ENCODE assay signal across 9 cellular contexts in genomic region chr20:62815066-62815991, GRCh38. TPM values are rescaled to one million over a fixed set of nuclear protein-coding genes. Genes with fewer than 3 reads are reported as not detected.
DNase-seq lines count a peak whose midpoint lies in the region; ATAC-seq and TF ChIP-seq lines count a peak whose summit lies in the region.
"Had no signal": no experiment of that assay in that cellular context is flagged by ENCODE, and none has a peak within 500 bp of the region (broad histone marks: within the 10 kb centered on the region; RNA-seq: fewer than 3 reads in every experiment).

No MANE protein-coding gene starts in this region.

- no peak overlapping the region for H2AFZ ChIP-seq in HCT116 (ENCODE audit: low read depth, low read length, poor library complexity, severe bottlenecking)

- no peaks in the 10 kb centered on the region for H3K9me2 ChIP-seq in HCT116 (ENCODE audit: insufficient read depth)

- H3K27me3 ChIP-seq in HCT116 (ENCODE audit: insufficient read depth, low read length), result no peaks in the 10 kb centered on the region

- ATAC-seq in HCT116, result peak; percentile 78
- no peak for ATAC-seq in GM21515 (IDR thresholded peaks at IDR 0.05; ENCODE audit: unreplicated experiment)

- H3K9ac ChIP-seq in HCT116 (ENCODE audit: low read length), result peak overlapping the region; percentile 56

- CTCF ChIA-PET in HCT116 (lab: Charles Lee), result interaction anchor here (1.1 to 1.7 kb wide), 3 partner anchors 7 to 60 kb away, joined by 3 to 5 read pairs (median 3); no protein-coding TSS in a partner anchor

- TF ChIP-seq POLR2A in HCT116 (IDR thresholded peaks at IDR 0.05; ENCODE audit: borderline replicate concordance, extremely low read depth, insufficient read depth, insufficient read length), result no peak

- intact Hi-C loops in HCT116 (cut with micrococcal nuclease), result no loop called here

- no peaks in the 10 kb centered on the region for H3K9me3 ChIP-seq in HCT116 (ENCODE audit: control insufficient read depth in 1 of 2, insufficient read depth in 1 of 2, low read depth in 1 of 2, low read length in 2 of 2)

- DNase-seq in AG08396 (ENCODE audit: low spot score) (peak; percentile 77), HCT116 (ENCODE audit: low read depth, low spot score) (no peak), amniotic epithelial cell (ENCODE audit: low read depth) (peak; percentile 64), left kidney (ENCODE audit: low read depth, low spot score) (peak; percentile 57), NCI-H748 (lab: John Stamatoyannopoulos, UW; ENCODE audit: unreplicated experiment) (no peak), DMS153 treated with DMSO at 0.1 percent for 48 hours (lab: John Stamatoyannopoulos, UW; ENCODE audit: unreplicated experiment) (no peak), NCI-H1105 (lab: John Stamatoyannopoulos, UW) (no peak)
- DNase-seq: DMS79 had no signal

- no peaks in the 10 kb centered on the region for H4K20me1 ChIP-seq in HCT116 (ENCODE audit: insufficient read depth)

- H3K4me2 ChIP-seq in HCT116 (ENCODE audit: low read length), result peak overlapping the region; percentile 72

- RAD21 ChIA-PET in HCT116 (lab: Charles Lee; ENCODE audit: low non-redundant PET in 1 of 2, low total read pairs in 2 of 2, uncharacterized antibody in 2 of 2, unreplicated experiment in 2 of 2), result no interaction called here

- peaks cover 9 to 11% of the 10 kb centered on the region in 2 experiments; a peak in 3 of 4 replicates for H3K36me3 ChIP-seq in HCT116 (ENCODE audit: control insufficient read depth in 1 of 2, insufficient read depth in 2 of 2, low read length in 2 of 2)

- no peak for TF ChIP-seq RAD21 in HCT116 (IDR thresholded peaks at IDR 0.05; ENCODE audit: low read depth)

- H3K4me3 ChIP-seq in HCT116 (replicated peaks in 1 of 2; ENCODE audit: low read depth in 1 of 2, low read length in 2 of 2), result peak overlapping the region in 1 of 2 experiments; percentile 33; a peak in 2 of 4 replicates

- peaks cover 4% of the 10 kb centered on the region; the same call in 1 of the 2 replicates for H3K79me2 ChIP-seq in HCT116 (ENCODE audit: insufficient read depth, low read length)

- no TSS peak for BruUV-seq in HCT116 (replicated peaks; lab: Mats Ljungman, UMichigan)

- no peak for TF ChIP-seq CTCF in HCT116 (IDR thresholded peaks at IDR 0.05 in 2 of 3, conservative IDR thresholded peaks at IDR 0.05 in 1 of 3; ENCODE audit: borderline replicate concordance in 1 of 3, insufficient read depth in 1 of 3, low read depth in 2 of 3, low read length in 2 of 3)

- POLR2A ChIA-PET in HCT116 (lab: Charles Lee), result interaction anchor here (0.9 to 1.3 kb wide), 2 partner anchors 11 to 60 kb away, joined by 3 read pairs; partner anchors contain the start of gene OGFR

- H3K4me1 ChIP-seq in HCT116 (ENCODE audit: control insufficient read depth in 1 of 2, insufficient read depth in 2 of 2, low read length in 2 of 2), result peaks cover 46 to 56% of the 10 kb centered on the region in 2 experiments

- H3K27ac ChIP-seq in HCT116 (ENCODE audit: low read depth, low read length), result peak overlapping the region; percentile 64

TF ChIP-seq in HCT116, 20 proteins besides CTCF, POLR2A, EP300 and RAD21:
- TF ChIP-seq MAX (IDR thresholded peaks at IDR 0.05), result no peak
- TF ChIP-seq POLR2AphosphoS5 (IDR thresholded peaks at IDR 0.05; ENCODE audit: low read depth, low read length), result peak; percentile 29
- no peak for TF ChIP-seq ZBTB33 (IDR thresholded peaks at IDR 0.05; ENCODE audit: extremely low read depth, insufficient replicate concordance, low read length)
- TF ChIP-seq SIN3A (IDR thresholded peaks at IDR 0.05; ENCODE audit: low read depth), result no peak
- TF ChIP-seq FOSL1 (IDR thresholded peaks at IDR 0.05; ENCODE audit: low read depth), result no peak

RNA-seq across cellular contexts. Expression of gene COL9A3, which starts 1.5 kb away (rescaled TPM):
- total RNA-seq in HCT116 (2021; ENCODE audit: unreplicated experiment), result 29.7 TPM
- 15.9 and 20.7 TPM in 2 replicates for polyA plus RNA-seq in HCT116 (2012)

RNA-seq across cellular contexts. Expression of gene OGFR, which starts 10.7 kb away (rescaled TPM):
- total RNA-seq in HCT116 (2021; ENCODE audit: unreplicated experiment), result 73.6 TPM
- polyA plus RNA-seq in HCT116 (2012), result 59.4 and 59.5 TPM in 2 replicates

RNA-seq across cellular contexts. Expression of gene MRGBP, which starts 19.1 kb away (rescaled TPM):
- total RNA-seq in HCT116 (2021; ENCODE audit: unreplicated experiment), result 33.8 TPM
- 28.7 and 30.0 TPM in 2 replicates for polyA plus RNA-seq in HCT116 (2012)

RNA-seq across cellular contexts. Expression of gene TCFL5, which starts 46.3 kb away (rescaled TPM):
- 20.4 TPM for total RNA-seq in HCT116 (2021; ENCODE audit: unreplicated experiment)
- 8.9 and 10.9 TPM in 2 replicates for polyA plus RNA-seq in HCT116 (2012)

Comparison
In these comparisons a context has a peak if more than half of its experiments do, and no peak if none do; other contexts are left out.
1. DNase-seq: peak in AG08396 (single experiment), amniotic epithelial cell (single experiment) and left kidney (single experiment); none in HCT116 (single experiment), NCI-H748 (single experiment), DMS153 treated with DMSO at 0.1 percent for 48 hours (single experiment) and NCI-H1105 (single experiment).